ENCODE assay signal across 2 cellular contexts in genomic region chr22:29820941-29821789, GRCh38.
TF ChIP-seq lines count a peak whose summit lies in the region.

No MANE protein-coding gene starts in this region.

TF ChIP-seq in GM12878, 131 proteins besides CTCF, POLR2A, EP300 and RAD21 (continues in another document):
- TF ChIP-seq IRF4 (IDR thresholded peaks at IDR 0.05; ENCODE audit: low read depth, low read length) (peak; percentile 93), ZNF592 (IDR thresholded peaks at IDR 0.05) (0 out of 2 replicates have a peak, but pooled peaks have one; percentile 13), MTA2 (IDR thresholded peaks at IDR 0.05; ENCODE audit: low read depth) (peak; percentile 53; the same call in 1 of the 2 replicates), RUNX3 (IDR thresholded peaks at IDR 0.05; ENCODE audit: low read length) (peak; percentile 67), PBX3 (IDR thresholded peaks at IDR 0.05; ENCODE audit: insufficient replicate concordance, low read depth, low read length) (peak; percentile 70), FOXM1 (IDR thresholded peaks at IDR 0.05; ENCODE audit: low read depth, low read length) (0 out of 2 replicates have a peak, but pooled peaks have one; percentile 37), ZZZ3 (IDR thresholded peaks at IDR 0.05; ENCODE audit: control insufficient read depth, insufficient read length, low read depth) (no peak), TCF12 (IDR thresholded peaks at IDR 0.05; ENCODE audit: low read depth, low read length) (0 out of 2 replicates have a peak, but pooled peaks have one; percentile 39), CUX1 (IDR thresholded peaks at IDR 0.05; ENCODE audit: insufficient replicate concordance, low read depth, low read length) (no peak), HDAC2 (IDR thresholded peaks at IDR 0.05) (no peak), TARDBP (IDR thresholded peaks at IDR 0.05; ENCODE audit: borderline replicate concordance) (no peak), BHLHE40 (IDR thresholded peaks at IDR 0.05; ENCODE audit: borderline replicate concordance in 1 of 2, low read depth in 2 of 2, low read length in 1 of 2) (no peak), IKZF2 (IDR thresholded peaks at IDR 0.05) (peak; percentile 23 to 68; a peak in 2 of 4 replicates), ZNF217 (IDR thresholded peaks at IDR 0.05) (0 out of 2 replicates have a peak, but pooled peaks have one; percentile 19), SIX5 (IDR thresholded peaks at IDR 0.05; ENCODE audit: low read depth, low read length, severe bottlenecking) (no peak), ATF7 (IDR thresholded peaks at IDR 0.05; ENCODE audit: low read depth) (peak; percentile 69), LARP7 (IDR thresholded peaks at IDR 0.05) (no peak), ZSCAN29 (IDR thresholded peaks at IDR 0.05) (no peak), CREM (IDR thresholded peaks at IDR 0.05; ENCODE audit: low read depth) (peak; percentile 85)

TF ChIP-seq in liver, 16 proteins besides CTCF, POLR2A, EP300 and RAD21:
- TF ChIP-seq ATF3 (IDR thresholded peaks at IDR 0.05) = peak; percentile 72
- peak; percentile 7 for TF ChIP-seq NR2F2 (IDR thresholded peaks at IDR 0.05)
- TF ChIP-seq TAF1 (conservative IDR thresholded peaks at IDR 0.05) = no peak
- TF ChIP-seq JUND (IDR thresholded peaks at IDR 0.05) = peak; percentile 77 to 88
- TF ChIP-seq REST (IDR thresholded peaks at IDR 0.05) = no peak
- TF ChIP-seq GABPA (IDR thresholded peaks at IDR 0.05 in 1 of 2, conservative IDR thresholded peaks at IDR 0.05 in 1 of 2) = peak in 1 of 2 donors; percentile 34
- no peak for TF ChIP-seq MAX (IDR thresholded peaks at IDR 0.05)
- TF ChIP-seq HNF4G (IDR thresholded peaks at IDR 0.05) = no peak
- TF ChIP-seq FOXA2 (IDR thresholded peaks at IDR 0.05) = no peak
- TF ChIP-seq SP1 (IDR thresholded peaks at IDR 0.05) = peak; percentile 80
- TF ChIP-seq RXRA (IDR thresholded peaks at IDR 0.05) = peak; percentile 94 to 96
- no peak for TF ChIP-seq FOXA1 (IDR thresholded peaks at IDR 0.05)
- TF ChIP-seq YY1 (IDR thresholded peaks at IDR 0.05) = peak; percentile 61
- TF ChIP-seq HNF4A (conservative IDR thresholded peaks at IDR 0.05) = peak; percentile 77 to 81
- TF ChIP-seq ZBTB33 (IDR thresholded peaks at IDR 0.05) = no peak
- peak in 1 of 2 donors; percentile 5 for TF ChIP-seq EGR1 (IDR thresholded peaks at IDR 0.05; ENCODE audit: low read depth in 2 of 2)
